In genomic region chr19:34274827-34275625, GRCh38 we compare ENCODE assay signal across 11 cellular contexts. TPM values are rescaled to one million over a fixed set of nuclear protein-coding genes. Genes with fewer than 3 reads are reported as not detected.
A peak's percentile ranks its signal among the peaks of the same experiment; 100 is the strongest.
DNase-seq lines count a peak whose midpoint lies in the region; TF ChIP-seq lines count a peak whose summit lies in the region.
"Had no signal": no experiment of that assay in that cellular context is flagged by ENCODE, and none has a peak within 500 bp of the region (broad histone marks: within the 10 kb centered on the region; RNA-seq: fewer than 3 reads in every experiment).

No MANE protein-coding gene starts in this region.

- H3K9me3 Mint-ChIP-seq in nephron = no peaks in the 10 kb centered on the region

- H3K4me1 Mint-ChIP-seq in nephron = peaks cover 45% of the 10 kb centered on the region

- H3K4me3 ChIP-seq in testis = no peak overlapping the region

- intact Hi-C loops in testis (cut with DNase I; ENCODE audit: low total_unique reads) = no loop called here

- peaks cover 8% of the 10 kb centered on the region for H3K4me1 ChIP-seq in testis

- H3K27me3 ChIP-seq in testis = no peaks in the 10 kb centered on the region

- H3K27me3 Mint-ChIP-seq in nephron (ENCODE audit: low read depth) = no peaks in the 10 kb centered on the region

- no peak for TF ChIP-seq POLR2A in testis (IDR thresholded peaks at IDR 0.05)

- whole genome bisulfite sequencing in testis, 2 donors = 37 to 42% methylated on average over 4 of the region's 4 CpGs

- H3K4me3 Mint-ChIP-seq in nephron = no peak overlapping the region

- H3K36me3 ChIP-seq in testis (ENCODE audit: low read depth, missing control alignments) = no peaks in the 10 kb centered on the region

- DNase-seq in AG09319 (ENCODE audit: extremely low read depth, low read depth) (peak; percentile 70), NCI-H1048 (lab: John Stamatoyannopoulos, UW) (peak; percentile 27), dermis microvascular lymphatic vessel endothelial cell (ENCODE audit: low read depth in 2 of 2) (peak; percentile 51 to 69), NCI-H1417 treated with DMSO at 0.1 percent for 48 hours (lab: John Stamatoyannopoulos, UW) (no peak), T1000 (lab: John Stamatoyannopoulos, UW) (no peak), testis (no peak)
- no peak for DNase-seq in activated T-cell treated with anti-CD3 and anti-CD28 coated beads, Interleukin-2, amount 50 U/mL, for 1 hour
- DNase-seq: activated effector memory CD4-positive, alpha-beta T cell treated with anti-CD3 and anti-CD28 coated beads, Interleukin-2, amount 50 U/mL, for 16 hours; DMS 273 treated with DMSO at 0.1 percent for 48 hours; stimulated activated CD4-positive, alpha-beta T cell treated with anti-CD3 and anti-CD28 coated beads, Interleukin-4, amount 100 ng/mL, for 1 hour had no signal

- H3K9me3 ChIP-seq in testis = no peaks in the 10 kb centered on the region

- peaks cover 26% of the 10 kb centered on the region for H3K36me3 Mint-ChIP-seq in nephron (ENCODE audit: low read depth)

- peak overlapping the region in 1 of 2 donors; percentile 5 for H3K27ac ChIP-seq in testis

- peak overlapping the region; percentile 57 to 93 (median 91) for H3K27ac Mint-ChIP-seq in nephron

- TF ChIP-seq CTCF in AG09319 (IDR thresholded peaks at IDR 0.05; ENCODE audit: low read depth, low read length) (peak; percentile 17; the same call in 1 of the 2 replicates), nephron (IDR thresholded peaks at IDR 0.05; ENCODE audit: unreplicated experiment in 3 of 3) (no peak), testis (IDR thresholded peaks at IDR 0.05) (no peak)

RNA-seq across cellular contexts. Expression of gene GARRE1, which starts 20.7 kb away (rescaled TPM):
- total RNA-seq in dermis microvascular lymphatic vessel endothelial cell = 32.0 and 32.9 TPM in 2 replicates
- total RNA-seq in testis = 10 to 100 TPM; 33.7 to 38.4 TPM
- 21.1 TPM for polyA plus RNA-seq in testis (ENCODE audit: insufficient read depth, low read depth, low replicate concordance)

Comparison
In these comparisons a context has a peak if more than half of its experiments do, and no peak if none do; other contexts are left out.
1. DNase-seq: peak in AG09319 (single experiment), NCI-H1048 (single experiment) and dermis microvascular lymphatic vessel endothelial cell (2 of 2); none in NCI-H1417 treated with DMSO at 0.1 percent for 48 hours (single experiment), T1000 (single experiment), testis (single experiment) and activated T-cell treated with anti-CD3 and anti-CD28 coated beads, Interleukin-2, amount 50 U/mL, for 1 hour (single experiment).